ENCODE assay signal across 1 cellular context in the genomic region with DNA sequence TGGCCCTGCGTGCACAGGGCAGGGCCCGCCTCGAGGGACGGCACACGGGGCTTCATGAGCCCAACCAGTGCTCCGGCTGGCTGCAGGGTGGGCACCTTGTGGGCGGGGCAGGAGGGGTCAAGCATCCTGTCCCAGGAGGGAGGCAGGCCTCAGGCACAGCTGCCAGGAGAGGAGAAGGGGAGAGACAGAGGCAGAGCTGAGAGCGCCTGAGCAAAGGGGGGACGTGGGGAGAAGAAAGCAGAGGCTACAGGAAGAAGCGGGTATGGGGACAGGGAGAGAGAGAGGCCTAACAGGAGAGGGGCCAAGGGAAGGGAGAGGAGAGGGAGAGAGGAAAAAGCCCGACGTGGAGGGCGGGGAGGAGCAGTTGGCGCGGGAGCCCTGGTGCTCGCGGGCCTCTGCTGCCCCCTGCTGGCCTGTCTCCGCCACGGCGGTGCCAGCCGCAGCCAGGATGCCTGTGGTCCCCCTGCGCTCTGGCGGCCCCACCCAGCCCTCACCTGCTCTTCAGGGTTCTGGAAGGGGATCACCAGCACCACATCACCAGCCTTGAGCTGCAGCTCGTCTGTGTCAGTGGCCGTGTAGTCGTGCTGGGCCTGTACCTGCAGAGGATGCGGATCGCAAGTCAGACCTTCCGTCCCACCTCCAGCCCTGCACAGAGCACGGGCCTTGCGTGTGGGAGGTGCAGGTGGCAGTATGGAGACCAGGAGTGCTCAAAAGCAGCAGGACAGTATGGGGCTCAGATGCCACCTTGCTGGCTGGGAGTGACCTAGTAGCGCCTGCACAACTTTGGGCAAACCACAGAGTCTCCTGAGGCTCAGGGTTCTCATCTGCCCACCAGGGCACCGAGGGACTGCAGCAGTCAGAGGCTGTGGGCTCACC.
TF ChIP-seq lines count a peak whose summit lies in the region.

No MANE protein-coding gene starts in this region.

TF ChIP-seq in K562, 482 proteins besides CTCF, POLR2A, EP300 and RAD21 (continued from another document):
- TF ChIP-seq, protein P1, sequence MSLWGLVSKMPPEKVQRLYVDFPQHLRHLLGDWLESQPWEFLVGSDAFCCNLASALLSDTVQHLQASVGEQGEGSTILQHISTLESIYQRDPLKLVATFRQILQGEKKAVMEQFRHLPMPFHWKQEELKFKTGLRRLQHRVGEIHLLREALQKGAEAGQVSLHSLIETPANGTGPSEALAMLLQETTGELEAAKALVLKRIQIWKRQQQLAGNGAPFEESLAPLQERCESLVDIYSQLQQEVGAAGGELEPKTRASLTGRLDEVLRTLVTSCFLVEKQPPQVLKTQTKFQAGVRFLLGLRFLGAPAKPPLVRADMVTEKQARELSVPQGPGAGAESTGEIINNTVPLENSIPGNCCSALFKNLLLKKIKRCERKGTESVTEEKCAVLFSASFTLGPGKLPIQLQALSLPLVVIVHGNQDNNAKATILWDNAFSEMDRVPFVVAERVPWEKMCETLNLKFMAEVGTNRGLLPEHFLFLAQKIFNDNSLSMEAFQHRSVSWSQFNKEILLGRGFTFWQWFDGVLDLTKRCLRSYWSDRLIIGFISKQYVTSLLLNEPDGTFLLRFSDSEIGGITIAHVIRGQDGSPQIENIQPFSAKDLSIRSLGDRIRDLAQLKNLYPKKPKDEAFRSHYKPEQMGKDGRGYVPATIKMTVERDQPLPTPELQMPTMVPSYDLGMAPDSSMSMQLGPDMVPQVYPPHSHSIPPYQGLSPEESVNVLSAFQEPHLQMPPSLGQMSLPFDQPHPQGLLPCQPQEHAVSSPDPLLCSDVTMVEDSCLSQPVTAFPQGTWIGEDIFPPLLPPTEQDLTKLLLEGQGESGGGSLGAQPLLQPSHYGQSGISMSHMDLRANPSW (CRISPR knock-in tag; IDR thresholded peaks at IDR 0.05): no peak
- TF ChIP-seq KDM1A (IDR thresholded peaks at IDR 0.05): no peak
- no peak for TF ChIP-seq HMGN3 (IDR thresholded peaks at IDR 0.05; ENCODE audit: borderline replicate concordance, extremely low read depth, insufficient read length, low read depth, low read length)
- TF ChIP-seq NFIC (IDR thresholded peaks at IDR 0.05): peak; percentile 33; the same call in 1 of the 2 replicates
- no peak for TF ChIP-seq ZNF232 (CRISPR knock-in tag; IDR thresholded peaks at IDR 0.05)
- no peak for TF ChIP-seq RFX7 (CRISPR knock-in tag; IDR thresholded peaks at IDR 0.05)
- TF ChIP-seq SLC30A9 (CRISPR knock-in tag; IDR thresholded peaks at IDR 0.05): no peak
- TF ChIP-seq, protein P2, sequence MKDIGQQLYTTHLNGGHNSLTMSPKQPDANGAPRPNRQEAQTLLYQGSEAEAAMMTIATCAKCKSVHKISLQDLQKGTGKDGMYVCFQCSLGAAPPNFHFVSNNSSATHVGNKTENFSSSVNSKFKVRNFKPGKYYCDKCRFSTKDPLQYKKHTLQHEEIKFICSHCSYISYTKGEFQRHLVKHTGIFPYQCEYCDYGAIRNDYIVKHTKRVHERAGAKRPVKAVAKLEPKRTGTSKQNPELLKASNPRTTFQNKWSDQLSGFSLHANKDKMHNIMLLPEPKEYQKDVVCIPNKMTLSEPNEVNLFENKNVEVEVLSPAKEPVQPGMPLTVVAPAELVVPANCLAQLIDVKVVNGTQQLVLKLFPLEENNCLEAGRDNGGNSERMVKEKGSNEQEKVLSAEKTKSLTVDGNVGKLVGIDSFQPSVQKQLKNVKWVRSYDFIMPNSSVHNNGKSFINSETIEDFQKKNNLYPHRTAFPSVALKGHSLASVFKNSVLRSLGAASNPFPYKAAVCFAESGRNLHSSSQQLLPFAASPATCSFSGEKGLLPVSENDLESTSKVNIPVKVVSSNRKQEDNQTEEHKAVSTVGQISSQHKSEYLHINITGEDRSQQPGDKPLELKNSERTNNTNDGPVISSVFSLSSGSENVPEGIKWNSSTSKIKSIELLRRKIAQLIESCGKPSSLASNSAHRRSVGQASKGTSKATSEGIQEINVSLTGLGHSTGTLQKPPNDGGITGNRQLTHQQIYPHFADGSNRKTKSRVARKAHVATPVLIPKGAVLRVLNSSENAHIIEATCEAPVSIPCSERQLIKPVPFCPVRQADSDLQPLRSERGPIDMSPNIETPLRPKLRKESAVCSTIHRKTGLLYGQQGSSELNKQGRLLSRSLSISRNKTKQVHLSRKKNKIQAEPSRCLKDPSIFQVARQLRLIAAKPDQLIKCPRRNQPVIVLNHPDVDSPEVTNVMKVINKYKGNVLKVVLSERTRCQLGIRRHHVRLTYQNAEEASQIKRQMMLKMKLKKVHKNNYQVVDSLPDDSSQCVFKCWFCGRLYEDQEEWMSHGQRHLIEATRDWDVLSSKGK (CRISPR knock-in tag; IDR thresholded peaks at IDR 0.05): no peak
- TF ChIP-seq OTX1 (CRISPR knock-in tag; IDR thresholded peaks at IDR 0.05): 0 out of 2 replicates have a peak, but pooled peaks have one; percentile 45
- TF ChIP-seq GTF2A2 (tag; IDR thresholded peaks at IDR 0.05): no peak
- TF ChIP-seq, protein P3, sequence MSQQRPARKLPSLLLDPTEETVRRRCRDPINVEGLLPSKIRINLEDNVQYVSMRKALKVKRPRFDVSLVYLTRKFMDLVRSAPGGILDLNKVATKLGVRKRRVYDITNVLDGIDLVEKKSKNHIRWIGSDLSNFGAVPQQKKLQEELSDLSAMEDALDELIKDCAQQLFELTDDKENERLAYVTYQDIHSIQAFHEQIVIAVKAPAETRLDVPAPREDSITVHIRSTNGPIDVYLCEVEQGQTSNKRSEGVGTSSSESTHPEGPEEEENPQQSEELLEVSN (IDR thresholded peaks at IDR 0.05; ENCODE audit: borderline replicate concordance in 1 of 2, extremely low read depth in 1 of 2, insufficient read depth in 1 of 2, insufficient read length in 1 of 2, low read depth in 1 of 2, low read length in 1 of 2, poor library complexity in 1 of 2, severe bottlenecking in 1 of 2): no peak
- no peak for TF ChIP-seq ZNF696 (CRISPR knock-in tag; conservative IDR thresholded peaks at IDR 0.05)
- peak; percentile 36; the same call in 1 of the 2 replicates for TF ChIP-seq HLTF (IDR thresholded peaks at IDR 0.05)
- peak; percentile 84 for TF ChIP-seq RB1 (IDR thresholded peaks at IDR 0.05; ENCODE audit: low read depth)
- TF ChIP-seq PCBP1 (IDR thresholded peaks at IDR 0.05; ENCODE audit: low read depth, low read length, poor library complexity, severe bottlenecking): peak; percentile 91
- TF ChIP-seq ELF4 (CRISPR knock-in tag; IDR thresholded peaks at IDR 0.05): 0 out of 2 replicates have a peak, but pooled peaks have one; percentile 67
- TF ChIP-seq RCOR1 (IDR thresholded peaks at IDR 0.05; ENCODE audit: borderline replicate concordance in 1 of 2, low read depth in 2 of 2, low read length in 2 of 2): no peak
- no peak for TF ChIP-seq HDGF (IDR thresholded peaks at IDR 0.05)
- peak; percentile 30; the same call in 1 of the 2 replicates for TF ChIP-seq JUND (IDR thresholded peaks at IDR 0.05; ENCODE audit: borderline replicate concordance, low read depth, low read length)
- no peak for TF ChIP-seq JUND (tag; IDR thresholded peaks at IDR 0.05; ENCODE audit: borderline replicate concordance, low read depth, low read length)
- TF ChIP-seq SMC3 (conservative IDR thresholded peaks at IDR 0.05; ENCODE audit: insufficient read depth, low read depth, low read length): peak; percentile 62
- TF ChIP-seq TRIM24 (IDR thresholded peaks at IDR 0.05): 0 out of 4 replicates have a peak, but pooled peaks of 1 of the 2 experiments have one; percentile 26
- TF ChIP-seq CREM (IDR thresholded peaks at IDR 0.05; ENCODE audit: low read depth): peak; percentile 24; the same call in 1 of the 2 replicates
- peak in 1 of 3 experiments; percentile 18 for TF ChIP-seq YY1 (IDR thresholded peaks at IDR 0.05; ENCODE audit: borderline replicate concordance in 1 of 3, control insufficient read depth in 1 of 3, extremely low read depth in 1 of 3, insufficient read depth in 3 of 3, insufficient read length in 1 of 3, insufficient replicate concordance in 2 of 3, low read depth in 1 of 3, low read length in 2 of 3)
- peak; percentile 91; the same call in 1 of the 2 replicates for TF ChIP-seq STAG1 (CRISPR knock-in tag; IDR thresholded peaks at IDR 0.05; ENCODE audit: borderline replicate concordance)
- no peak for TF ChIP-seq ZNF280A (IDR thresholded peaks at IDR 0.05; ENCODE audit: low read depth, partially characterized antibody)
- peak; percentile 48 for TF ChIP-seq CTCFL (IDR thresholded peaks at IDR 0.05; ENCODE audit: borderline replicate concordance, insufficient read depth, low read depth, low read length, poor library complexity, severe bottlenecking)
